Comparison of ENCODE assay signal across 9 cellular contexts in the genomic region with DNA sequence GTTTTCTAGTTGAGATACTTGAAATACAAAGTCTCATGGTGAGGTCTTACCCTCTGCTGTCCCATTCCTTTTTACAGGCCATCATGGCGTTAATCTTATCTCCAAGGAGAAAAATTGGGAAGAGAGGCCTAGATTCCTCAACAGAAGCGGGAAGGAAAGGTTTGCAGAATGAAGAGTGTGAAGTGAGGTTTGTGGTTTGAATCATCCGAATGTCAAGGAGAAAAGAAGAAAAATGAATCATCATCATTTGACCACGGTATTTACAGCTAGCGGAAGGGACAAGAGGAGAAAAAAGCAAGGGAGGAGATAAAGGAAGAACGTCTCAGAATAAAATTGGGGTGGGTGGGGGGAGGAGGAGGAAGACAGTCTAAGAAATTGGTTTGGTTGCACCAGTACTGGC. TPM values are rescaled to one million over a fixed set of nuclear protein-coding genes. Genes with fewer than 3 reads are reported as not detected.
DNase-seq lines count a peak whose midpoint lies in the region; ATAC-seq, FAIRE-seq and TF ChIP-seq lines count a peak whose summit lies in the region.
"Had no signal": no experiment of that assay in that cellular context is flagged by ENCODE, and none has a peak within 500 bp of the region (broad histone marks: within the 10 kb centered on the region; RNA-seq: fewer than 3 reads in every experiment).

No MANE protein-coding gene starts in this region.

- H3K36me3 ChIP-seq in cardiac muscle cell = no peaks in the 10 kb centered on the region
- H3K36me3 ChIP-seq in iPS-15b (ENCODE audit: control insufficient read depth, insufficient read depth, low read length) = no peaks in the 10 kb centered on the region
- H3K36me3 ChIP-seq: left ventricle myocardium inferior had no signal

- CTCF ChIA-PET in activated CD4-positive, alpha-beta memory T cell treated with anti-CD3 and anti-CD28 coated beads, Interleukin-2, amount 10 ng/mL, durations not matched to agents 7 days and 5 days (lab: Charles Lee) = interaction anchor here (0.6 to 2.8 kb wide), 8 partner anchors 12 to 636 kb away, joined by 3 to 9 read pairs (median 4); no protein-coding TSS in a partner anchor

- H3K27ac ChIP-seq in cardiac muscle cell = no peak overlapping the region

- POLR2A ChIA-PET in activated CD4-positive, alpha-beta memory T cell treated with anti-CD3 and anti-CD28 coated beads, Interleukin-2, amount 10 ng/mL, durations not matched to agents 7 days and 5 days (lab: Charles Lee) = interaction anchor here (0.8 to 0.9 kb wide), 2 partner anchors 31 to 337 kb away, joined by 3 read pairs; partner anchors contain the start of genes ARV1 and TTC13

- H3K27me3 Mint-ChIP-seq in activated CD4-positive, alpha-beta memory T cell treated with anti-CD3 and anti-CD28 coated beads, Interleukin-2, amount 10 ng/mL, durations not matched to agents 7 days and 5 days = peaks cover 28% of the 10 kb centered on the region

- peak overlapping the region; percentile 96 for H3K4me3 Mint-ChIP-seq in activated CD4-positive, alpha-beta memory T cell treated with anti-CD3 and anti-CD28 coated beads, Interleukin-2, amount 10 ng/mL, durations not matched to agents 7 days and 5 days

- peak overlapping the region; percentile 63 for H3K4me3 ChIP-seq in cardiac muscle cell
- peak overlapping the region; percentile 64 for H3K4me3 ChIP-seq in iPS-15b (ENCODE audit: low read depth, low read length)

- DNase-seq in cardiac muscle cell (ENCODE audit: low read depth in 1 of 2, low spot score in 1 of 2) (peak in 1 of 2 donors; percentile 51), left ventricle myocardium superior (no peak), urothelium cell line (ENCODE audit: low spot score) (peak; percentile 19), H4 (ENCODE audit: low spot score) (no peak), cardiac septum (ENCODE audit: low spot score) (no peak)
- no peak for DNase-seq in activated CD4-positive, alpha-beta memory T cell treated with anti-CD3 and anti-CD28 coated beads, Interleukin-2, amount 10 ng/mL, durations not matched to agents 7 days and 5 days
- no peak for DNase-seq in activated effector memory CD4-positive, alpha-beta T cell treated with Interleukin-2 at 50 U/mL for 16 hours
- DNase-seq: left ventricle myocardium inferior had no signal

- H3K27me3 ChIP-seq in cardiac muscle cell (no peaks in the 10 kb centered on the region), iPS-15b (ENCODE audit: control insufficient read depth, insufficient read depth, low read length) (no peaks in the 10 kb centered on the region)

- peaks cover 16% of the 10 kb centered on the region for H3K4me1 ChIP-seq in cardiac muscle cell (ENCODE audit: low read depth)
- H3K4me1 ChIP-seq in iPS-15b (ENCODE audit: control insufficient read depth, insufficient read depth, low read length) = no peaks in the 10 kb centered on the region

- no peak for FAIRE-seq in urothelium cell line (lab: Jason Lieb, UNC)

- H3K9me3 Mint-ChIP-seq in activated CD4-positive, alpha-beta memory T cell treated with anti-CD3 and anti-CD28 coated beads, Interleukin-2, amount 10 ng/mL, durations not matched to agents 7 days and 5 days = no peaks in the 10 kb centered on the region

- intact Hi-C loops in left ventricle myocardium superior (cut with micrococcal nuclease) (no loop called here), cardiac septum (cut with DNase I) (loop anchor here (2.0 to 10.0 kb wide), 2 partner anchors 215 to 273 kb away; partner anchors contain the start of gene PGBD5)

- H3K9ac ChIP-seq in iPS-15b (ENCODE audit: low read depth, low read length) = no peak overlapping the region

- peaks cover 36% of the 10 kb centered on the region for H3K4me1 Mint-ChIP-seq in activated CD4-positive, alpha-beta memory T cell treated with anti-CD3 and anti-CD28 coated beads, Interleukin-2, amount 10 ng/mL, durations not matched to agents 7 days and 5 days

- H3K27ac Mint-ChIP-seq in activated CD4-positive, alpha-beta memory T cell treated with anti-CD3 and anti-CD28 coated beads, Interleukin-2, amount 10 ng/mL, durations not matched to agents 7 days and 5 days = no peak overlapping the region

- ATAC-seq in left ventricle myocardium superior = no peak

- H3K9me3 ChIP-seq in cardiac muscle cell (ENCODE audit: low read depth) = no peaks in the 10 kb centered on the region
- H3K9me3 ChIP-seq in iPS-15b (ENCODE audit: control insufficient read depth, insufficient read depth, low read length) = no peaks in the 10 kb centered on the region
- H3K9me3 ChIP-seq: left ventricle myocardium inferior had no signal

- no peak for TF ChIP-seq CTCF in cardiac muscle cell (IDR thresholded peaks at IDR 0.05; ENCODE audit: low read depth, low read length)

- H3K36me3 Mint-ChIP-seq in activated CD4-positive, alpha-beta memory T cell treated with anti-CD3 and anti-CD28 coated beads, Interleukin-2, amount 10 ng/mL, durations not matched to agents 7 days and 5 days (ENCODE audit: low read depth) = peaks cover 6% of the 10 kb centered on the region

RNA-seq across cellular contexts. Expression of gene COG2, which starts 0.9 kb away (rescaled TPM):
- total RNA-seq in cardiac muscle cell (23.2 and 25.7 TPM in 2 replicates), left ventricle myocardium superior (34.3 TPM), cardiac septum (19.4 TPM)
- polyA plus RNA-seq in cardiac muscle cell = 27.4 and 28.7 TPM in 2 replicates
- total RNA-seq in activated CD4-positive, alpha-beta memory T cell treated with anti-CD3 and anti-CD28 coated beads, Interleukin-2, amount 10 ng/mL, durations not matched to agents 7 days and 5 days = 10 to 100 TPM; 22.3 to 29.1 TPM
- 31.1 and 32.6 TPM in 2 replicates for total RNA-seq in H4 (2014; rRNA removed; shearing (Covaris generic))
